ENCODE assay signal across 8 cellular contexts in the genomic region with DNA sequence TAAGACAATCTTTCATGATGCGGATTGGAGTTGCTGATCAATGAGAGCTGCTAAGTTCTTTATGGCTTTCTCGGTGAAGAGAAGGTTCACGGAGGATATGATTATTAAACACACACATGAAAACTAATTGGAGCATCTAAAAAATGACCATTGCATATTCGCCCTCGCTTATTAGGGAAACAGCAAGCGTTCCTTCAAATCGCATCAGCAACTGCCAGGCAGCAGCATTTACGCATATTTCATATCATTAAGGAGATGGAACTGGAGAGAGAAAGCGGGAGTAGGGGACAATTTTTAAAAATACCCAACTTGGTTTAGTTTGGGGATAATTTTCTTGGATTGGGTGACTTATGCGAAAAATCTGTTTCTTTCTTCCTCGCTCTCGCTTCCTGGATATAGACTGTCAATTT. TPM values are rescaled to one million over a fixed set of nuclear protein-coding genes. Genes with fewer than 3 reads are reported as not detected.
DNase-seq lines count a peak whose midpoint lies in the region; ATAC-seq and TF ChIP-seq lines count a peak whose summit lies in the region.

No MANE protein-coding gene starts in this region.

- intact Hi-C loops in activated CD4-positive, alpha-beta T cell treated with anti-CD3 and anti-CD28 coated beads, Interleukin-2, amount 10 ng/mL, durations not matched to agents 24 days and 14 days (cut with micrococcal nuclease): loop anchor here (5.0 kb wide), 4 partner anchors 202 to 968 kb away; partner anchors contain the start of genes PNPT1 and RTN4
- intact Hi-C loops in activated T-helper 2 cell treated with anti-CD3 and anti-CD28 coated beads, Interferon-gamma antibody, Interleukin-2, Interleukin-4, amounts not matched to agents 10 μg/mL and 5 μg/mL and 100 μg/mL, durations not matched to agents 14 hours and 24 hours and 36 hours (cut with micrococcal nuclease): loop anchor here (5.0 to 10.0 kb wide), 3 partner anchors 291 to 757 kb away; no protein-coding TSS in a partner anchor
- intact Hi-C loops in left lung (cut with DNase I): no loop called here

- peak overlapping the region; percentile 68 for H3K27ac Mint-ChIP-seq in activated CD4-positive, alpha-beta T cell treated with anti-CD3 and anti-CD28 coated beads, Interleukin-2, amount 10 ng/mL, durations not matched to agents 24 days and 14 days
- H3K27ac Mint-ChIP-seq in activated T-helper 2 cell treated with anti-CD3 and anti-CD28 coated beads, Interferon-gamma antibody, Interleukin-2, Interleukin-4, amounts not matched to agents 10 μg/mL and 5 μg/mL and 100 μg/mL, durations not matched to agents 14 hours and 24 hours and 36 hours: peak overlapping the region; percentile 39

- H3K4me1 ChIP-seq in left lung (peaks cover 7 to 23% of the 10 kb centered on the region in 2 donors), thymus (ENCODE audit: control insufficient read depth, insufficient read depth, low read length) (peaks cover 10% of the 10 kb centered on the region)

- H3K36me3 Mint-ChIP-seq in activated CD4-positive, alpha-beta T cell treated with anti-CD3 and anti-CD28 coated beads, Interleukin-2, amount 10 ng/mL, durations not matched to agents 24 days and 14 days (ENCODE audit: low read depth): no peaks in the 10 kb centered on the region
- peaks cover 3% of the 10 kb centered on the region for H3K36me3 Mint-ChIP-seq in activated T-helper 2 cell treated with anti-CD3 and anti-CD28 coated beads, Interferon-gamma antibody, Interleukin-2, Interleukin-4, amounts not matched to agents 10 μg/mL and 5 μg/mL and 100 μg/mL, durations not matched to agents 14 hours and 24 hours and 36 hours (ENCODE audit: low read depth)

- no peaks in the 10 kb centered on the region for H3K9me3 Mint-ChIP-seq in activated CD4-positive, alpha-beta T cell treated with anti-CD3 and anti-CD28 coated beads, Interleukin-2, amount 10 ng/mL, durations not matched to agents 24 days and 14 days
- H3K9me3 Mint-ChIP-seq in activated T-helper 2 cell treated with anti-CD3 and anti-CD28 coated beads, Interferon-gamma antibody, Interleukin-2, Interleukin-4, amounts not matched to agents 10 μg/mL and 5 μg/mL and 100 μg/mL, durations not matched to agents 14 hours and 24 hours and 36 hours: no peaks in the 10 kb centered on the region

- H3K4me3 ChIP-seq in left lung: peak overlapping the region; percentile 84 to 92
- peak overlapping the region; percentile 78 for H3K4me3 ChIP-seq in thymus (ENCODE audit: low read length)

- TF ChIP-seq CTCF in left lung (IDR thresholded peaks at IDR 0.05): no peak

- 1% methylated on average over 12 of the region's 12 CpGs for WGBS in thymus

- H3K4me3 Mint-ChIP-seq in activated CD4-positive, alpha-beta T cell treated with anti-CD3 and anti-CD28 coated beads, Interleukin-2, amount 10 ng/mL, durations not matched to agents 24 days and 14 days: peak overlapping the region; percentile 96
- H3K4me3 Mint-ChIP-seq in activated T-helper 2 cell treated with anti-CD3 and anti-CD28 coated beads, Interferon-gamma antibody, Interleukin-2, Interleukin-4, amounts not matched to agents 10 μg/mL and 5 μg/mL and 100 μg/mL, durations not matched to agents 14 hours and 24 hours and 36 hours (ENCODE audit: low read depth): peak overlapping the region; percentile 89

- no peak for ATAC-seq in left lung
- no peak for ATAC-seq in HG02642 (IDR thresholded peaks at IDR 0.05; ENCODE audit: poor library complexity, unreplicated experiment)

- peaks cover 13% of the 10 kb centered on the region for H3K4me1 Mint-ChIP-seq in activated CD4-positive, alpha-beta T cell treated with anti-CD3 and anti-CD28 coated beads, Interleukin-2, amount 10 ng/mL, durations not matched to agents 24 days and 14 days
- peaks cover 17% of the 10 kb centered on the region for H3K4me1 Mint-ChIP-seq in activated T-helper 2 cell treated with anti-CD3 and anti-CD28 coated beads, Interferon-gamma antibody, Interleukin-2, Interleukin-4, amounts not matched to agents 10 μg/mL and 5 μg/mL and 100 μg/mL, durations not matched to agents 14 hours and 24 hours and 36 hours (ENCODE audit: low read depth)

- H3K27me3 ChIP-seq in left lung (peaks cover 11 to 39% of the 10 kb centered on the region in 2 donors), thymus (ENCODE audit: control insufficient read depth, insufficient read depth) (peaks cover 15% of the 10 kb centered on the region)

- DNase-seq in activated CD4-positive, alpha-beta T cell treated with anti-CD3 and anti-CD28 coated beads, Interleukin-2, amount 10 ng/mL, durations not matched to agents 24 days and 14 days: no peak
- DNase-seq in activated CD4-positive, alpha-beta T cell treated with anti-CD3 and anti-CD28 coated beads, Interleukin-2, amount 50 U/mL, for 1 hour: no peak
- no peak for DNase-seq in activated T-helper 2 cell treated with anti-CD3 and anti-CD28 coated beads, Interferon-gamma antibody, Interleukin-2, Interleukin-4, amounts not matched to agents 10 μg/mL and 5 μg/mL and 100 μg/mL, durations not matched to agents 14 hours and 24 hours and 36 hours (ENCODE audit: low spot score)
- no peak for DNase-seq in left lung
- no peak for DNase-seq in GM19238 (ENCODE audit: insufficient read length, low spot score)
- no peak for DNase-seq in NOMO-1 (lab: John Stamatoyannopoulos, UW; ENCODE audit: unreplicated experiment in 2 of 2)

- peaks cover 72% of the 10 kb centered on the region for H3K27me3 Mint-ChIP-seq in activated CD4-positive, alpha-beta T cell treated with anti-CD3 and anti-CD28 coated beads, Interleukin-2, amount 10 ng/mL, durations not matched to agents 24 days and 14 days
- peaks cover 76% of the 10 kb centered on the region for H3K27me3 Mint-ChIP-seq in activated T-helper 2 cell treated with anti-CD3 and anti-CD28 coated beads, Interferon-gamma antibody, Interleukin-2, Interleukin-4, amounts not matched to agents 10 μg/mL and 5 μg/mL and 100 μg/mL, durations not matched to agents 14 hours and 24 hours and 36 hours (ENCODE audit: low read depth)

- H3K36me3 ChIP-seq in left lung: no peaks in the 10 kb centered on the region
- H3K36me3 ChIP-seq in thymus (ENCODE audit: control insufficient read depth, insufficient read depth): no peaks in the 10 kb centered on the region

- no peak overlapping the region for H3K27ac ChIP-seq in left lung
- no peak overlapping the region for H3K27ac ChIP-seq in thymus (ENCODE audit: low read depth)

- H3K9me3 ChIP-seq in left lung (no peaks in the 10 kb centered on the region), thymus (ENCODE audit: control insufficient read depth) (no peaks in the 10 kb centered on the region)

RNA-seq across cellular contexts. Expression of gene EML6, which starts 0.7 kb away (rescaled TPM):
- 0.77 and 0.83 TPM in 2 replicates for total RNA-seq in activated CD4-positive, alpha-beta T cell treated with anti-CD3 and anti-CD28 coated beads, Interleukin-2, amount 10 ng/mL, durations not matched to agents 24 days and 14 days
- 0.23 and 0.25 TPM in 2 replicates for total RNA-seq in activated T-helper 2 cell treated with anti-CD3 and anti-CD28 coated beads, Interferon-gamma antibody, Interleukin-2, Interleukin-4, amounts not matched to agents 10 μg/mL and 5 μg/mL and 100 μg/mL, durations not matched to agents 14 hours and 24 hours and 36 hours
- 1 to 10 TPM in 1 of 2 donors, under 1 TPM in 1; 0.73 to 1.3 TPM for total RNA-seq in left lung
- 3.4 TPM for polyA plus RNA-seq in thymus

Comparison
In these comparisons a context has a peak if more than half of its experiments do, and no peak if none do; other contexts are left out.
1. intact Hi-C loops: an anchor here in activated CD4-positive, alpha-beta T cell treated with anti-CD3 and anti-CD28 coated beads, Interleukin-2, amount 10 ng/mL, durations not matched to agents 24 days and 14 days (5.0 kb wide) and activated T-helper 2 cell treated with anti-CD3 and anti-CD28 coated beads, Interferon-gamma antibody, Interleukin-2, Interleukin-4, amounts not matched to agents 10 μg/mL and 5 μg/mL and 100 μg/mL, durations not matched to agents 14 hours and 24 hours and 36 hours (5.0 to 10.0 kb wide); none called in left lung.